Comparison of ENCODE assay signal across 12 cellular contexts in the genomic region with DNA sequence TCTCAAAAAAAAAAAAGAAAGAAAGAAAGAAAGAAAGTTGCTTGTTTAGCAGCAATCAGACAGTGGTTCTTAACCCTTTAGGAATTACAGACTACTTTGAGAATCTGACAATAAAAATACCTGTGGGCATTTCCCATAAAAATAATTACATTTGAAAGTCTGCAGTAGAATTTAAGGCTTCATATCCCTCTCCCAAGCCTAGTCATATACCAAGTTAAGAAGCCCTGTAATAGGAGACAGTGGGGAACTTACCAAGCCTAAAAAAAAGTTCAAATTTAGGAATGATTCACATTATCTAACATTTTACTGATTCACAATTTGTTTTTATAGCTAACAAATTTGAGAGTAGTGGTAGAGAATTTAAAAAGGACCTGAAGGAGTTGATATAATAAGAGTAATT. TPM values are rescaled to one million over a fixed set of nuclear protein-coding genes. Genes with fewer than 3 reads are reported as not detected.
DNase-seq lines count a peak whose midpoint lies in the region; ATAC-seq and TF ChIP-seq lines count a peak whose summit lies in the region.
"Had no signal": no experiment of that assay in that cellular context is flagged by ENCODE, and none has a peak within 500 bp of the region (broad histone marks: within the 10 kb centered on the region; RNA-seq: fewer than 3 reads in every experiment).

No MANE protein-coding gene starts in this region.

- no peak for TF ChIP-seq CTCF in osteoblast (IDR thresholded peaks at IDR 0.05; ENCODE audit: extremely low read depth, low read depth, low read length)

- H3K27me3 ChIP-seq in osteoblast (ENCODE audit: insufficient read depth, low read length), result no peaks in the 10 kb centered on the region
- H3K27me3 ChIP-seq: BLaER1 treated with 17β-estradiol and CSF1 and Interleukin-3, amounts not matched to agents 10 nM and 100 nM had no signal

- peaks cover 7% of the 10 kb centered on the region for H3K36me3 ChIP-seq in osteoblast (ENCODE audit: insufficient read depth, low read length)

- no peak overlapping the region for H2AFZ ChIP-seq in osteoblast (ENCODE audit: low read length)
- H2AFZ ChIP-seq: GM23248 had no signal

- H3K27ac ChIP-seq in osteoblast (ENCODE audit: low read depth, low read length), result peak overlapping the region; percentile 2
- H3K27ac ChIP-seq: BLaER1 treated with 17β-estradiol and CSF1 and Interleukin-3, amounts not matched to agents 10 nM and 100 nM; GM23248 had no signal

- H3K9me3 ChIP-seq in osteoblast (ENCODE audit: low read depth, low read length), result no peaks in the 10 kb centered on the region
- H3K9me3 ChIP-seq: HAP-1 had no signal

- H3K79me2 ChIP-seq in osteoblast (ENCODE audit: insufficient read depth, low read length), result peaks cover 60% of the 10 kb centered on the region

- no peak overlapping the region for H3K4me2 ChIP-seq in osteoblast (ENCODE audit: insufficient read depth, low read length)

- DNase-seq in M059J (ENCODE audit: low read depth) (peak; percentile 15), fibroblast of peridontal ligament (ENCODE audit: extremely low read depth) (peak; percentile 36), osteoblast (ENCODE audit: insufficient read length, low spot score, missing footprints) (peak; percentile 75), DMS53 treated with DMSO at 0.1 percent for 48 hours (lab: John Stamatoyannopoulos, UW; ENCODE audit: unreplicated experiment) (no peak)
- DNase-seq in NK-92 treated with Interleukin-12 subunit alpha and Interleukin-12 subunit beta, amount 100 ng/mL, for 24 hours (lab: John Stamatoyannopoulos, UW), result no peak
- DNase-seq: Calu3; CD8-positive, alpha-beta T cell; DND-41; GM23248 had no signal

- H3K4me3 ChIP-seq in osteoblast (ENCODE audit: insufficient read depth, low read length), result no peak overlapping the region
- H3K4me3 ChIP-seq: BLaER1 treated with 17β-estradiol and CSF1 and Interleukin-3, amounts not matched to agents 10 nM and 100 nM; GM23248; HAP-1 had no signal

- no peak for ATAC-seq in HG02973 (IDR thresholded peaks at IDR 0.05; ENCODE audit: unreplicated experiment)
- ATAC-seq: CD8-positive, alpha-beta T cell had no signal

- H3K4me1 ChIP-seq in osteoblast (ENCODE audit: insufficient read depth, low read length), result peaks cover 7% of the 10 kb centered on the region

- H4K20me1 ChIP-seq in osteoblast (ENCODE audit: insufficient read depth, low read length), result peaks cover 3% of the 10 kb centered on the region

RNA-seq across cellular contexts. Expression of gene LRRFIP2, which starts 47.5 kb away (rescaled TPM):
- total RNA-seq in M059J (2014; rRNA removed; shearing (Covaris generic)), result 18.9 and 31.9 TPM in 2 replicates
- total RNA-seq in osteoblast, result 45.1 and 71.3 TPM in 2 replicates

Comparison
In these comparisons a context has a peak if more than half of its experiments do, and no peak if none do; other contexts are left out.
1. DNase-seq: peak in M059J (single experiment), fibroblast of peridontal ligament (single experiment) and osteoblast (single experiment); none in DMS53 treated with DMSO at 0.1 percent for 48 hours (single experiment) and NK-92 treated with Interleukin-12 subunit alpha and Interleukin-12 subunit beta, amount 100 ng/mL, for 24 hours (single experiment).